In genomic region chr4:153934689-153935017, GRCh38 we compare ENCODE assay signal across 21 cellular contexts.
DNase-seq lines count a peak whose midpoint lies in the region; FAIRE-seq and TF ChIP-seq lines count a peak whose summit lies in the region.
"Had no signal": no experiment of that assay in that cellular context is flagged by ENCODE, and none has a peak within 500 bp of the region (broad histone marks: within the 10 kb centered on the region; RNA-seq: fewer than 3 reads in every experiment).

No MANE protein-coding gene starts in this region.

- H2AFZ ChIP-seq in GM23248: peak overlapping the region; percentile 65
- no peak overlapping the region for H2AFZ ChIP-seq in astrocyte (ENCODE audit: low read depth, low read length)
- H2AFZ ChIP-seq in mesenchymal stem cell (ENCODE audit: low read depth, low read length): no peak overlapping the region

- H2BK5ac ChIP-seq in mesenchymal stem cell (ENCODE audit: low read depth, low read length, poor library complexity, severe bottlenecking): no peak overlapping the region

- no peaks in the 10 kb centered on the region for H3K36me3 Mint-ChIP-seq in astrocyte (ENCODE audit: low read depth, unreplicated experiment)
- H3K36me3 Mint-ChIP-seq: naive B cell; stimulated activated naive B cell treated with anti-CD40 and anti-IgM and Interleukin-4, amounts not matched to agents 10 μg/mL and 1 μg/mL and 100 μg/mL, for 72 hours had no signal

- in situ Hi-C loops in GM23248 (cut with MboI): no loop called here

- peak overlapping the region; percentile 5; the same call in 1 of the 2 replicates for H3K9ac ChIP-seq in GM23248
- no peak overlapping the region for H3K9ac ChIP-seq in astrocyte (ENCODE audit: low read length)
- H3K9ac ChIP-seq in mesenchymal stem cell (ENCODE audit: low read length): peak overlapping the region; percentile 76
- H3K9ac ChIP-seq in subcutaneous abdominal adipose tissue (ENCODE audit: low read length in 5 of 5): peak overlapping the region in 3 of 5 donors; percentile 33 to 74 (median 73)
- H3K9ac ChIP-seq: BLaER1 had no signal

- H3K27me3 ChIP-seq in GM23248 (replicated peaks; ENCODE audit: insufficient read depth): no peaks in the 10 kb centered on the region
- no peaks in the 10 kb centered on the region for H3K27me3 ChIP-seq in astrocyte (ENCODE audit: insufficient read depth, low read length)
- H3K27me3 ChIP-seq in mesenchymal stem cell (ENCODE audit: control insufficient read depth in 1 of 2, insufficient read depth in 1 of 2, low read length in 2 of 2): no peaks in the 10 kb centered on the region
- H3K27me3 ChIP-seq in subcutaneous abdominal adipose tissue (ENCODE audit: control insufficient read depth in 5 of 5, insufficient read depth in 4 of 5, low read length in 5 of 5): no peaks in the 10 kb centered on the region
- no peaks in the 10 kb centered on the region for H3K27me3 ChIP-seq in H7 (ENCODE audit: control insufficient read depth, insufficient read depth, low read length)
- H3K27me3 ChIP-seq: BLaER1 had no signal

- H2BK15ac ChIP-seq in mesenchymal stem cell (ENCODE audit: low read depth, poor library complexity, severe bottlenecking): no peak overlapping the region

- H3K27ac Mint-ChIP-seq in astrocyte (ENCODE audit: unreplicated experiment): peak overlapping the region; percentile 8
- H3K27ac Mint-ChIP-seq: activated naive CD4-positive, alpha-beta T cell treated with anti-CD3 and anti-CD28 coated beads for 36 hours; naive B cell; stimulated activated naive B cell treated with anti-CD40 and anti-IgM and Interleukin-4, amounts not matched to agents 10 μg/mL and 1 μg/mL and 100 μg/mL, for 72 hours had no signal

- H3K4me3 Mint-ChIP-seq in astrocyte (ENCODE audit: unreplicated experiment): no peak overlapping the region
- H3K4me3 Mint-ChIP-seq: activated naive CD4-positive, alpha-beta T cell treated with anti-CD3 and anti-CD28 coated beads for 36 hours; naive B cell; stimulated activated naive B cell treated with anti-CD40 and anti-IgM and Interleukin-4, amounts not matched to agents 10 μg/mL and 1 μg/mL and 100 μg/mL, for 72 hours had no signal

- H2AK5ac ChIP-seq in mesenchymal stem cell (ENCODE audit: low read length, severe bottlenecking): no peak overlapping the region

- H3K36me3 ChIP-seq in GM23248 (ENCODE audit: low read depth): no peaks in the 10 kb centered on the region
- no peaks in the 10 kb centered on the region for H3K36me3 ChIP-seq in astrocyte (ENCODE audit: insufficient read depth, low read length)
- H3K36me3 ChIP-seq in mesenchymal stem cell (ENCODE audit: control insufficient read depth in 1 of 2, insufficient read depth in 2 of 2, low read depth in 1 of 2, low read length in 2 of 2): no peaks in the 10 kb centered on the region
- no peaks in the 10 kb centered on the region for H3K36me3 ChIP-seq in subcutaneous abdominal adipose tissue (ENCODE audit: control insufficient read depth in 5 of 5, insufficient read depth in 5 of 5, low read length in 5 of 5)
- no peaks in the 10 kb centered on the region for H3K36me3 ChIP-seq in H7 (replicated peaks; ENCODE audit: control insufficient read depth, insufficient read depth, low read length)
- H3K36me3 ChIP-seq: BLaER1, HAP-1 had no signal

- no peaks in the 10 kb centered on the region for H3K9me2 ChIP-seq in GM23248 (ENCODE audit: insufficient read depth)

- peaks cover 28% of the 10 kb centered on the region for H3K4me1 Mint-ChIP-seq in astrocyte (ENCODE audit: low read depth, unreplicated experiment)
- H3K4me1 Mint-ChIP-seq: naive B cell; stimulated activated naive B cell treated with anti-CD40 and anti-IgM and Interleukin-4, amounts not matched to agents 10 μg/mL and 1 μg/mL and 100 μg/mL, for 72 hours had no signal

- no peak overlapping the region for H3K4ac ChIP-seq in mesenchymal stem cell (ENCODE audit: low read depth in 1 of 2, low read length in 2 of 2)

- H3K4me1 ChIP-seq in GM23248 (ENCODE audit: insufficient read depth) (peaks cover 19% of the 10 kb centered on the region), astrocyte (ENCODE audit: insufficient read depth, low read length) (no peaks in the 10 kb centered on the region), mesenchymal stem cell (ENCODE audit: control insufficient read depth, insufficient read depth, low read depth, low read length) (no peaks in the 10 kb centered on the region), subcutaneous abdominal adipose tissue (ENCODE audit: control insufficient read depth in 5 of 5, insufficient read depth in 5 of 5, low read length in 5 of 5) (peaks cover 0 to 47% (median 18%) of the 10 kb centered on the region in 5 donors)
- H3K4me1 ChIP-seq: BLaER1 had no signal

- TF ChIP-seq CTCF in astrocyte (IDR thresholded peaks at IDR 0.05; ENCODE audit: insufficient read depth, low read depth, low read length): no peak

- WGBS in GM23248 (ENCODE audit: low coverage in 1 of 2, low lambda C conversion rate in 2 of 2, missing lambda C conversion rate in 2 of 2), 2 experiments: 9 to 14% methylated on average over 3 of the region's 3 CpGs
- whole genome bisulfite sequencing in mesenchymal stem cell: 91% methylated on average over 2 of the region's 3 CpGs

- H3K9me3 Mint-ChIP-seq in astrocyte (ENCODE audit: unreplicated experiment): no peaks in the 10 kb centered on the region
- H3K9me3 Mint-ChIP-seq: activated naive CD4-positive, alpha-beta T cell treated with anti-CD3 and anti-CD28 coated beads for 36 hours; naive B cell; stimulated activated naive B cell treated with anti-CD40 and anti-IgM and Interleukin-4, amounts not matched to agents 10 μg/mL and 1 μg/mL and 100 μg/mL, for 72 hours had no signal

- peak overlapping the region; percentile 6; the same call in 1 of the 2 replicates for H3K27ac ChIP-seq in GM23248
- H3K27ac ChIP-seq in astrocyte (ENCODE audit: low read depth, low read length): no peak overlapping the region
- no peak overlapping the region for H3K27ac ChIP-seq in mesenchymal stem cell (ENCODE audit: low read length, poor library complexity, severe bottlenecking)
- H3K27ac ChIP-seq in subcutaneous abdominal adipose tissue (ENCODE audit: low read depth, low read length): peak overlapping the region; percentile 90
- H3K27ac ChIP-seq: BLaER1 had no signal

- no peaks in the 10 kb centered on the region for H3K27me3 Mint-ChIP-seq in astrocyte (ENCODE audit: low read depth, unreplicated experiment)

- DNase-seq in GM23248 (peak; percentile 49), astrocyte (ENCODE audit: low read depth) (no peak), mesenchymal stem cell (peak; percentile 19), HTR-8/SVneo (ENCODE audit: insufficient read length, low spot score) (no peak), H7 (no peak), 8988T (no peak), hippocampal formation (lab: John Stamatoyannopoulos, UW) (no peak)
- DNase-seq: activated CD4-positive, alpha-beta T cell treated with anti-CD3 and anti-CD28 coated beads for 1 hour; activated CD8-positive, alpha-beta memory T cell treated with anti-CD3 and anti-CD28 coated beads, Interleukin-2, amount 50 U/mL, for 4 hours; activated naive CD4-positive, alpha-beta T cell treated with anti-CD3 and anti-CD28 coated beads for 36 hours; DMS79 treated with DMSO at 0.1 percent for 48 hours; naive B cell; NCI-H146; NCI-H510A; stimulated activated naive B cell treated with anti-CD40 and anti-IgM and Interleukin-4, amounts not matched to agents 10 μg/mL and 1 μg/mL and 100 μg/mL, for 72 hours; T-helper 2 cell had no signal

- no peak overlapping the region for H2BK120ac ChIP-seq in mesenchymal stem cell (ENCODE audit: low read depth, low read length)

- H3K18ac ChIP-seq in mesenchymal stem cell (ENCODE audit: low read depth in 1 of 2, low read length in 2 of 2): peak overlapping the region; percentile 55 to 61

- peak overlapping the region; percentile 28; the same call in 1 of the 2 replicates for H3K4me3 ChIP-seq in GM23248
- H3K4me3 ChIP-seq in astrocyte (ENCODE audit: insufficient read depth, low read depth, low read length): no peak overlapping the region
- peak overlapping the region in 1 of 2 experiments; percentile 53 for H3K4me3 ChIP-seq in mesenchymal stem cell (ENCODE audit: insufficient read depth in 1 of 2, low read depth in 1 of 2, low read length in 2 of 2)
- H3K4me3 ChIP-seq in subcutaneous abdominal adipose tissue (ENCODE audit: low read depth in 1 of 5, low read length in 5 of 5): peak overlapping the region in 2 of 5 donors; percentile 42 to 43
- no peak overlapping the region for H3K4me3 ChIP-seq in H7 (ENCODE audit: insufficient read depth, low read depth, low read length)
- H3K4me3 ChIP-seq: BLaER1, HAP-1 had no signal

- H3K14ac ChIP-seq in mesenchymal stem cell (ENCODE audit: low read length in 2 of 2): no peak overlapping the region

- H3K79me2 ChIP-seq in GM23248 (ENCODE audit: insufficient read depth) (no peaks in the 10 kb centered on the region), astrocyte (ENCODE audit: insufficient read depth, low read length) (no peaks in the 10 kb centered on the region)

- no peak overlapping the region for H4K8ac ChIP-seq in mesenchymal stem cell (ENCODE audit: low read length)

- no peaks in the 10 kb centered on the region for H3K79me1 ChIP-seq in mesenchymal stem cell (replicated peaks; ENCODE audit: low read length, poor library complexity, severe bottlenecking)

- H3K4me2 ChIP-seq in GM23248 (ENCODE audit: unreplicated experiment): peak overlapping the region; percentile 51
- H3K4me2 ChIP-seq in astrocyte (ENCODE audit: low read length): no peak overlapping the region
- no peak overlapping the region for H3K4me2 ChIP-seq in mesenchymal stem cell (ENCODE audit: low read length, poor library complexity, severe bottlenecking)
- H3K4me2 ChIP-seq: BLaER1 had no signal

- H4K20me1 ChIP-seq in GM23248 (ENCODE audit: insufficient read depth): no peaks in the 10 kb centered on the region
- no peaks in the 10 kb centered on the region for H4K20me1 ChIP-seq in astrocyte (ENCODE audit: insufficient read depth, low read length)
- H4K20me1 ChIP-seq: BLaER1 had no signal

- no peak for FAIRE-seq in astrocyte (lab: Jason Lieb, UNC)
- FAIRE-seq in HTR-8/SVneo (lab: Jason Lieb, UNC): no peak
- FAIRE-seq: endometrium, keratinocyte had no signal

- H3F3A ChIP-seq in GM23248 (ENCODE audit: insufficient read depth): 0 out of 2 replicates have a peak, but pooled peaks cover 5% of the 10 kb centered on the region

- H2BK12ac ChIP-seq in mesenchymal stem cell (ENCODE audit: low read length in 2 of 2): no peak overlapping the region

- H4K91ac ChIP-seq in mesenchymal stem cell (ENCODE audit: low read length): no peak overlapping the region

- no peak overlapping the region for H3K23ac ChIP-seq in mesenchymal stem cell (ENCODE audit: low read length in 2 of 2)

- H3K9me3 ChIP-seq in GM23248 (ENCODE audit: low read depth): no peaks in the 10 kb centered on the region
- H3K9me3 ChIP-seq in astrocyte (ENCODE audit: insufficient read depth, low read depth, low read length): no peaks in the 10 kb centered on the region
- H3K9me3 ChIP-seq in mesenchymal stem cell (ENCODE audit: control insufficient read depth, low read length): no peaks in the 10 kb centered on the region
- no peaks in the 10 kb centered on the region for H3K9me3 ChIP-seq in subcutaneous abdominal adipose tissue (ENCODE audit: control insufficient read depth in 5 of 5, low read length in 5 of 5)
- H3K9me3 ChIP-seq: BLaER1, HAP-1 had no signal

Comparison
In these comparisons a context has a peak if more than half of its experiments do, and no peak if none do; other contexts are left out.
1. DNase-seq: peak in GM23248 (single experiment) and mesenchymal stem cell (single experiment); none in astrocyte (single experiment), HTR-8/SVneo (single experiment), H7 (single experiment), 8988T (single experiment) and hippocampal formation (0 of 2).
2. H3K27ac ChIP-seq: peak in GM23248 (single experiment) and subcutaneous abdominal adipose tissue (single experiment); none in astrocyte (single experiment) and mesenchymal stem cell (single experiment).